2 cellular contexts compared by ENCODE assay signal in genomic region chr19:2512523-2513431, GRCh38.
TF ChIP-seq lines count a peak whose summit lies in the region.

No MANE protein-coding gene starts in this region.

TF ChIP-seq in WTC11, 78 proteins besides CTCF, POLR2A, EP300 and RAD21:
- TF ChIP-seq ZNF263 (CRISPR knock-in tag; IDR thresholded peaks at IDR 0.05; ENCODE audit: low read depth): no peak
- no peak for TF ChIP-seq TEAD4 (CRISPR knock-in tag; IDR thresholded peaks at IDR 0.05)

TF ChIP-seq in HepG2, 621 proteins besides CTCF, POLR2A, EP300 and RAD21:
- TF ChIP-seq ZNF687 (CRISPR knock-in tag; IDR thresholded peaks at IDR 0.05): peak; percentile 13; the same call in 1 of the 2 replicates
- TF ChIP-seq CREM (IDR thresholded peaks at IDR 0.05): no peak
- no peak for TF ChIP-seq CREM (CRISPR knock-in tag; IDR thresholded peaks at IDR 0.05)
